ENCODE assay signal across 13 cellular contexts in the genomic region with DNA sequence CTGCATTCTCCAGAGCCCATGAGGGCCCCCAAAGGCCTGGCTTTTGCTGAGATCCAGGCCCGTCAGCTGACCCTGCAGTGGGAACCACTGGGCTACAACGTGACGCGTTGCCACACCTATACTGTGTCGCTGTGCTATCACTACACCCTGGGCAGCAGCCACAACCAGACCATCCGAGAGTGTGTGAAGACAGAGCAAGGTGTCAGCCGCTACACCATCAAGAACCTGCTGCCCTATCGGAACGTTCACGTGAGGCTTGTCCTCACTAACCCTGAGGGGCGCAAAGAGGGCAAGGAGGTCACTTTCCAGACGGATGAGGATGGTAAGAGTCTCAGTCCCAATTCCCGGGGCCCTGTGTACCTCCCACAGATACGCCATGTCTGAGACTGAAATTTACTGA. TPM values are rescaled to one million over a fixed set of nuclear protein-coding genes. Genes with fewer than 3 reads are reported as not detected.
DNase-seq lines count a peak whose midpoint lies in the region; ATAC-seq and TF ChIP-seq lines count a peak whose summit lies in the region.
"Had no signal": no experiment of that assay in that cellular context is flagged by ENCODE, and none has a peak within 500 bp of the region (broad histone marks: within the 10 kb centered on the region; RNA-seq: fewer than 3 reads in every experiment).

No MANE protein-coding gene starts in this region.

- H3K79me1 ChIP-seq in neuronal stem cell (ENCODE audit: low read depth, low read length), result no peaks in the 10 kb centered on the region

- no CpG with 5 or more reads among the region's 14 CpGs for WGBS in neuronal stem cell (ENCODE audit: extremely low coverage in 2 of 2, insufficient read length in 2 of 2, insufficient replicate concordance in 1 of 2), 2 donors

- peak overlapping the region; percentile 53 for H2AK5ac ChIP-seq in neuronal stem cell (ENCODE audit: low read depth, low read length)

- H2AFZ ChIP-seq in neuronal stem cell (ENCODE audit: low read length), result no peak overlapping the region

- no peak overlapping the region for H3K23ac ChIP-seq in neuronal stem cell (ENCODE audit: low read depth, low read length, poor library complexity)

- H3K4me3 ChIP-seq in right atrium auricular region (no peak overlapping the region), neuronal stem cell (ENCODE audit: low read length in 2 of 2) (no peak overlapping the region)

- H3K9ac ChIP-seq in neuronal stem cell (ENCODE audit: low read depth, low read length, poor library complexity), result peak overlapping the region; percentile 53

- no peak overlapping the region for H2BK12ac ChIP-seq in neuronal stem cell (ENCODE audit: low read length)

- H3K4me1 ChIP-seq in right atrium auricular region (peaks cover 0 to 17% of the 10 kb centered on the region in 2 donors), neuronal stem cell (ENCODE audit: control insufficient read depth in 2 of 2, insufficient read depth in 1 of 2, low read depth in 1 of 2, low read length in 2 of 2) (peaks cover 13 to 18% of the 10 kb centered on the region in 2 donors)

- H4K91ac ChIP-seq in neuronal stem cell (ENCODE audit: low read depth, low read length, poor library complexity), result no peak overlapping the region

- intact Hi-C loops in cardiac septum (cut with DNase I), result no loop called here

- H2BK5ac ChIP-seq in neuronal stem cell (ENCODE audit: low read length), result no peak overlapping the region

- no peaks in the 10 kb centered on the region for H3K27me3 ChIP-seq in right atrium auricular region
- peaks cover 0 to 3% (median 0%) of the 10 kb centered on the region in 3 experiments for H3K27me3 ChIP-seq in neuronal stem cell (ENCODE audit: control insufficient read depth in 3 of 3, insufficient read depth in 3 of 3, low read depth in 1 of 3, low read length in 3 of 3)

- H3K14ac ChIP-seq in neuronal stem cell (ENCODE audit: low read length), result no peak overlapping the region

- H2BK15ac ChIP-seq in neuronal stem cell (ENCODE audit: low read length), result no peak overlapping the region

- H3K9me3 ChIP-seq in right atrium auricular region (no peaks in the 10 kb centered on the region), neuronal stem cell (replicated peaks in 1 of 2; ENCODE audit: control insufficient read depth in 2 of 2, insufficient read depth in 1 of 2, low read depth in 1 of 2, low read length in 2 of 2) (peaks cover 0 to 3% of the 10 kb centered on the region in 2 donors)
- H3K9me3 ChIP-seq: Caco-2 had no signal

- DNase-seq in cardiac septum (ENCODE audit: low spot score) (peak; percentile 41), right atrium auricular region (ENCODE audit: low spot score) (no peak), ecto neural progenitor cell (ENCODE audit: low spot score) (peak; percentile 32), neuronal stem cell (ENCODE audit: low spot score) (no peak), ureter (ENCODE audit: low spot score) (no peak), NOMO-1 treated with DMSO at 0.1 percent for 48 hours (lab: John Stamatoyannopoulos, UW; ENCODE audit: unreplicated experiment) (no peak)
- DNase-seq: ACHN; Caco-2; CD4-positive, alpha-beta T cell; GDM1; HCEC 1CT had no signal

- TF ChIP-seq CTCF in right atrium auricular region (IDR thresholded peaks at IDR 0.05), result no peak

- peaks cover 9% of the 10 kb centered on the region for H3K36me3 ChIP-seq in right atrium auricular region
- H3K36me3 ChIP-seq in neuronal stem cell (replicated peaks in 1 of 2; ENCODE audit: control insufficient read depth in 2 of 2, insufficient read depth in 2 of 2, low read length in 2 of 2), result peaks cover 0 to 3% of the 10 kb centered on the region in 2 donors

- H2BK120ac ChIP-seq in neuronal stem cell (ENCODE audit: low read depth, low read length), result no peak overlapping the region

- H4K8ac ChIP-seq in neuronal stem cell (ENCODE audit: low read depth, low read length), result no peak overlapping the region

- ATAC-seq in GM18867 (IDR thresholded peaks at IDR 0.05; ENCODE audit: unreplicated experiment), result no peak

- H3K27ac ChIP-seq in right atrium auricular region (no peak overlapping the region), neuronal stem cell (replicated peaks; ENCODE audit: low read length) (no peak overlapping the region)
- H3K27ac ChIP-seq: C4-2B had no signal

- H3K4ac ChIP-seq in neuronal stem cell (ENCODE audit: low read length), result no peak overlapping the region

- H3K18ac ChIP-seq in neuronal stem cell (ENCODE audit: low read length), result peak overlapping the region; percentile 28

- no peak overlapping the region for H3K4me2 ChIP-seq in neuronal stem cell (ENCODE audit: insufficient read depth, low read length, poor library complexity, severe bottlenecking)

RNA-seq across cellular contexts. Expression of gene PTPRU, which starts 39.1 kb away (rescaled TPM):
- 6.6 TPM for total RNA-seq in cardiac septum
- total RNA-seq in right atrium auricular region, result 10 to 100 TPM; 15.9 to 22.4 TPM
- 25.9 TPM for polyA plus RNA-seq in neuronal stem cell (2013, experiment 1 of 2)
- 26.2 TPM for polyA plus RNA-seq in neuronal stem cell (2013, experiment 2 of 2)
- 100 TPM for total RNA-seq in ureter

RNA-seq across cellular contexts. Expression of gene MECR, which starts 44.7 kb away (rescaled TPM):
- total RNA-seq in cardiac septum, result 29.9 TPM
- 10 to 100 TPM; 18.4 to 24.3 TPM for total RNA-seq in right atrium auricular region
- 19.8 TPM for polyA plus RNA-seq in neuronal stem cell (2013, experiment 1 of 2)
- polyA plus RNA-seq in neuronal stem cell (2013, experiment 2 of 2), result 19.0 TPM
- total RNA-seq in ureter, result 49.0 TPM

Comparison
In these comparisons a context has a peak if more than half of its experiments do, and no peak if none do; other contexts are left out.
1. DNase-seq: peak in cardiac septum (single experiment) and ecto neural progenitor cell (single experiment); none in right atrium auricular region (single experiment), neuronal stem cell (single experiment), ureter (single experiment) and NOMO-1 treated with DMSO at 0.1 percent for 48 hours (single experiment).